ENCODE assay signal across 11 cellular contexts in the genomic region with DNA sequence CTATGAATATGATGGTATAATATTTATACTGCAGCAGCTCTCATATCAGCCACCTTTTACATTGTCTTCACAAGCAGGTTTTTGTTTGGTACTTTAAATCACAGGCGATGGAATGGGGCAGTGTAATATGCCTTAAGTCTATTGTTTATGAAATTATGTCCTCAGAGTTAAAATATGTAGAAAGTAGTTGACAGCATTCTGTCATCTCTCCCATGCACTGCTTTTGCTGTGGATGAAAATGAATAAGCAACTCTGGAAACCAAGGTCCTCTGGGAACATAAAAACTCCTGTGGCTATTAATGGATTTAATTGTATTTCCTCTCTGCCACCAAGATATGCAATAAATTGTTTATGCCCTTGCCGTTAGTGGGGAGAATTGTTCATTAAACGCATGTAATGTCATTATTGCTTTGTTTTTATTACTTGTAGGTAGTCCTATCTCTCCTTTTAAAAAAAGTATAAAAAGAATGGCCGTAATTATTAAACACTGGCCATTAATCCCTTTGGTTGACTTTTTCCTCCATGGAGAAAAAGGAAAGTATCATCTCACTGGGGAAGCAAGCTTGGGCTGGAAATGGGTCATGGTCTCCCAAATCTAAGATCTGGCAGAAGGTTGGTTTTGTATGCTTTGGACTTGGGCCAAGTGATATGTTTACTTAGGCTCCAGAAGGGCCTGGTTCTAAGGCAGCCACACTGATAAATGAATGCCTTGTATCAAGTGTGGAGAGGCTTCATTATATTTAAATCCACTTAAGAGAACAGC. TPM values are rescaled to one million over a fixed set of nuclear protein-coding genes. Genes with fewer than 3 reads are reported as not detected.
A peak's percentile ranks its signal among the peaks of the same experiment; 100 is the strongest.
DNase-seq lines count a peak whose midpoint lies in the region; ATAC-seq and TF ChIP-seq lines count a peak whose summit lies in the region.
"Had no signal": no experiment of that assay in that cellular context is flagged by ENCODE, and none has a peak within 500 bp of the region (broad histone marks: within the 10 kb centered on the region; RNA-seq: fewer than 3 reads in every experiment).

No MANE protein-coding gene starts in this region.

- intact Hi-C loops in Right ventricle myocardium superior (cut with DNase I) (no loop called here), Right ventricle myocardium inferior (cut with DNase I) (no loop called here), PC-3 (cut with micrococcal nuclease) (no loop called here), esophagus muscularis mucosa (cut with DNase I) (no loop called here)

- H3K36me3 ChIP-seq in PC-3 (ENCODE audit: low read depth, low read length) (no peaks in the 10 kb centered on the region), upper lobe of left lung (no peaks in the 10 kb centered on the region), esophagus muscularis mucosa (no peaks in the 10 kb centered on the region)

- H3K4me3 ChIP-seq in PC-3 (ENCODE audit: low read length) (no peak overlapping the region), upper lobe of left lung (no peak overlapping the region), esophagus muscularis mucosa (no peak overlapping the region)

- H3K4me2 ChIP-seq in PC-3 (ENCODE audit: low read length), result peak overlapping the region; percentile 8

- TF ChIP-seq CTCF in PC-3 (conservative IDR thresholded peaks at IDR 0.05; ENCODE audit: low read depth, low read length) (no peak), upper lobe of left lung (IDR thresholded peaks at IDR 0.05) (no peak), esophagus muscularis mucosa (IDR thresholded peaks at IDR 0.05) (no peak)

- BruUV-seq in PC-3 (replicated peaks; lab: Mats Ljungman, UMichigan), result no TSS peak

- WGBS in upper lobe of left lung, 2 donors, result 60% methylated on average over 4 of the region's 4 CpGs
- 55% methylated on average over 4 of the region's 4 CpGs for WGBS in esophagus muscularis mucosa

- CTCF ChIA-PET in PC-3 (lab: Charles Lee), result no interaction called here

- no peak for TF ChIP-seq EP300 in upper lobe of left lung (IDR thresholded peaks at IDR 0.05)
- no peak for TF ChIP-seq EP300 in esophagus muscularis mucosa (IDR thresholded peaks at IDR 0.05)

- no peak for DNase-seq in Right ventricle myocardium superior
- no peak for DNase-seq in Right ventricle myocardium inferior (ENCODE audit: missing footprints)
- DNase-seq in PC-3, result peak; percentile 50
- DNase-seq in fibroblast of peridontal ligament (ENCODE audit: extremely low read depth), result peak; percentile 21
- no peak for DNase-seq in upper lobe of left lung
- no peak for DNase-seq in esophagus muscularis mucosa (ENCODE audit: extremely low spot score)
- no peak for DNase-seq in AG08396 (ENCODE audit: low spot score)
- DNase-seq: Caco-2, H9 had no signal

- peaks cover 84% of the 10 kb centered on the region for H3K79me2 ChIP-seq in PC-3 (ENCODE audit: low read length)

- H3K4me1 ChIP-seq in PC-3 (ENCODE audit: insufficient read depth, low read length), result peaks cover 41% of the 10 kb centered on the region
- H3K4me1 ChIP-seq in upper lobe of left lung, result peaks cover 42 to 53% (median 50%) of the 10 kb centered on the region in 4 donors
- peaks cover 48 to 71% (median 53%) of the 10 kb centered on the region in 4 donors for H3K4me1 ChIP-seq in esophagus muscularis mucosa

- H3K9me3 ChIP-seq in PC-3 (ENCODE audit: low read length), result no peaks in the 10 kb centered on the region
- no peaks in the 10 kb centered on the region for H3K9me3 ChIP-seq in upper lobe of left lung
- H3K9me3 ChIP-seq in esophagus muscularis mucosa, result no peaks in the 10 kb centered on the region
- H3K9me3 ChIP-seq: Caco-2 had no signal

- H3K27me3 ChIP-seq in PC-3 (ENCODE audit: low read length), result no peaks in the 10 kb centered on the region
- H3K27me3 ChIP-seq in upper lobe of left lung, result no peaks in the 10 kb centered on the region
- no peaks in the 10 kb centered on the region for H3K27me3 ChIP-seq in esophagus muscularis mucosa

- no peaks in the 10 kb centered on the region for H3K9me2 ChIP-seq in PC-3 (replicated peaks; ENCODE audit: low read length)

- peak; percentile 14 for ATAC-seq in Right ventricle myocardium superior (ENCODE audit: poor library complexity)
- ATAC-seq in Right ventricle myocardium inferior, result no peak
- no peak for ATAC-seq in PC-3
- ATAC-seq in upper lobe of left lung (ENCODE audit: low FRiP score in 2 of 2), result no peak
- ATAC-seq in GM18520 (IDR thresholded peaks at IDR 0.05; ENCODE audit: unreplicated experiment), result no peak

- no peak for TF ChIP-seq POLR2A in upper lobe of left lung (IDR thresholded peaks at IDR 0.05)
- TF ChIP-seq POLR2A in esophagus muscularis mucosa (IDR thresholded peaks at IDR 0.05; ENCODE audit: low read depth), result no peak

- peaks cover 3% of the 10 kb centered on the region for H3F3A ChIP-seq in PC-3 (ENCODE audit: low read length, unreplicated experiment)

- no peak overlapping the region for H2AFZ ChIP-seq in PC-3 (ENCODE audit: low read length)

- H4K20me1 ChIP-seq in PC-3 (ENCODE audit: low read length), result peaks cover 8% of the 10 kb centered on the region; the same call in 1 of the 2 replicates

- no peak overlapping the region for H3K9ac ChIP-seq in PC-3 (ENCODE audit: low read length)

- POLR2A ChIA-PET in PC-3 (lab: Charles Lee; ENCODE audit: unreplicated experiment), result no interaction called here

- H3K27ac ChIP-seq in PC-3 (ENCODE audit: low read length) (no peak overlapping the region), upper lobe of left lung (peak overlapping the region in 3 of 4 donors; percentile 15 to 90 (median 79)), esophagus muscularis mucosa (replicated peaks in 1 of 4) (no peak overlapping the region)

RNA-seq across cellular contexts. Expression of gene PACS1, which starts 13.0 kb away (rescaled TPM):
- total RNA-seq in Right ventricle myocardium superior (46.5 TPM), Right ventricle myocardium inferior (50.7 TPM), PC-3 (2014; rRNA removed) (28.7 and 31.5 TPM in 2 replicates), upper lobe of left lung (100 to 1,000 TPM in 1 of 6 donors, 10 to 100 TPM in 5; 39.8 to 123 (median 51.1) TPM), esophagus muscularis mucosa (10 to 100 TPM; 37.1 to 97.8 (median 54.3) TPM)

RNA-seq across cellular contexts. Expression of gene SF3B2, which starts 31.0 kb away (rescaled TPM):
- total RNA-seq in Right ventricle myocardium superior, result 61.2 TPM
- total RNA-seq in Right ventricle myocardium inferior, result 71.8 TPM
- 241 and 318 TPM in 2 replicates for total RNA-seq in PC-3 (2014; rRNA removed)
- 100 to 1,000 TPM; 142 to 193 (median 173) TPM for total RNA-seq in upper lobe of left lung
- total RNA-seq in esophagus muscularis mucosa, result 100 to 1,000 TPM; 117 to 160 (median 137) TPM

RNA-seq across cellular contexts. Expression of gene GAL3ST3, which starts 34.2 kb away (rescaled TPM):
- 0.73 TPM for total RNA-seq in Right ventricle myocardium superior
- 1.5 TPM for total RNA-seq in Right ventricle myocardium inferior
- total RNA-seq in PC-3 (2014; rRNA removed), result not detected in 2 replicates
- total RNA-seq in upper lobe of left lung, result 1 to 10 TPM in 1 of 6 donors, not detected in 5; 2.4 TPM
- 1 to 10 TPM in 3 of 4 donors, under 1 TPM in 1; 0.83 to 7.4 (median 3.3) TPM for total RNA-seq in esophagus muscularis mucosa
- total RNA-seq: Caco-2 had no signal

RNA-seq across cellular contexts. Expression of gene CATSPER1, which starts 56.8 kb away (rescaled TPM):
- total RNA-seq in Right ventricle myocardium superior (not detected), Right ventricle myocardium inferior (not detected), PC-3 (2014; rRNA removed) (0.17 and 1.1 TPM in 2 replicates), upper lobe of left lung (1 to 10 TPM in 4 of 6 donors, under 1 TPM in 1, not detected in 1; 0.79 to 6.1 (median 3.0) TPM), esophagus muscularis mucosa (under 1 TPM in 1 of 4 donors, not detected in 3; 0.52 TPM)
- total RNA-seq: Caco-2, cerebellum, H9 had no signal

Comparison
In these comparisons a context has a peak if more than half of its experiments do, and no peak if none do; other contexts are left out.
1. DNase-seq: peak in PC-3 (single experiment) and fibroblast of peridontal ligament (single experiment); none in Right ventricle myocardium superior (single experiment), Right ventricle myocardium inferior (single experiment), upper lobe of left lung (0 of 2), esophagus muscularis mucosa (single experiment) and AG08396 (single experiment).
2. H3K27ac ChIP-seq: peak in upper lobe of left lung (3 of 4); none in PC-3 (single experiment) and esophagus muscularis mucosa (0 of 4).